ENCODE assay signal across 12 cellular contexts in the genomic region with DNA sequence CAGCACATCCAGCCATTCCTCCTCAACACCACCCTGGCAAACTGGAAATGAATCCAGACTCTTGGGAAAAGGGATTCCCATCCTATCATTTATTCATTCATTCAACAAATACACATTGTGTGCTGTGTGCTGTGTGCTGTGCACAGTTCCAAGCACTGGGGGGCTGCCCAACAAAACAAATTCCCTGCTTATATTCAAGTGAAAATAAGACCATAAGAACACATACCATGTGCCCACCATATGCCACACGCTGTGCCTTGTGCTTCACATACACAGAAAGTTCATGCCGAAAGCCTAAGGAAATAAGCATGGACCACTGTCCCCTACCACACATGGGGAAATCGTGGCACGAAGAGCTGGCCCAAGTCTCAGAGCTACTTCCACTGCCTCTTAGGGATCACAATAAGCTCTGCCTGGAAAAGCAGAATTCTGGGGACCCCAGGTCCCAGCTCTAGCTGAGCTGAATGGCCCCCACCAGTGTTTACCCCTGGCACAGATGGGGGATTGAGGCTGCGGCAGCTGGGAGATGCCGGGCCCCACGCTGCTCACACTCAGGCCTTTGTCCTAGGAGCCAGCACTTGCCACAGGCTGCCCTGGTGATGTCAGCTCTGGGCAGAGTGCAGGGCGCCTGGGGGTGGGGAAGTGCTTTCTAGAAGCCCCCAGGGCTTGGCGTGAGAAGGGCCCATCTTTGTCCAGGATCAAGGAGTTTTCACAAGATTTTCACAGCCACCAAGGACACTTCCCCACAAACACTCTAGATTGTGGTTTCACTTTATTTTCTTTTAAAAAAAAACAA.
DNase-seq lines count a peak whose midpoint lies in the region; ATAC-seq and TF ChIP-seq lines count a peak whose summit lies in the region.
"Had no signal": no experiment of that assay in that cellular context is flagged by ENCODE, and none has a peak within 500 bp of the region (broad histone marks: within the 10 kb centered on the region; RNA-seq: fewer than 3 reads in every experiment).

No MANE protein-coding gene starts in this region.

- H3K4me3 Mint-ChIP-seq in CD14-positive monocyte (no peak overlapping the region), chondrocyte (ENCODE audit: unreplicated experiment) (no peak overlapping the region)
- H3K4me3 Mint-ChIP-seq in natural killer cell treated with Interleukin-12 subunit alpha and Interleukin-12 subunit beta and Interleukin-15 and Interleukin-18, amount 100 ng/mL, for 72 hours, result peak overlapping the region; percentile 59
- H3K4me3 Mint-ChIP-seq: activated naive CD4-positive, alpha-beta T cell treated with anti-CD3 and anti-CD28 coated beads for 36 hours had no signal

- ATAC-seq in natural killer cell treated with Interleukin-12 subunit alpha and Interleukin-12 subunit beta and Interleukin-15 and Interleukin-18, amount 100 ng/mL, for 72 hours, result peak in 1 of 2 donors; percentile 59
- no peak for ATAC-seq in GM21423 (IDR thresholded peaks at IDR 0.05; ENCODE audit: unreplicated experiment)

- no peak for DNase-seq in CD14-positive monocyte (ENCODE audit: low spot score)
- DNase-seq in NCI-H524 (lab: John Stamatoyannopoulos, UW), result peak; percentile 86 to 88
- peak; percentile 39 for DNase-seq in chondrocyte (ENCODE audit: low spot score)
- DNase-seq in natural killer cell treated with Interleukin-12 subunit alpha and Interleukin-12 subunit beta and Interleukin-15 and Interleukin-18, amount 100 ng/mL, for 72 hours (ENCODE audit: low spot score), result peak; percentile 57
- DNase-seq in stimulated activated CD4-positive, alpha-beta T cell treated with anti-CD3 and anti-CD28 coated beads, Interleukin-4, amount 100 ng/mL, for 24 hours, result no peak
- DNase-seq in effector CD4-positive, alpha-beta T cell, result no peak
- DNase-seq in NCI-H526 (lab: John Stamatoyannopoulos, UW), result no peak
- DNase-seq: activated naive CD4-positive, alpha-beta T cell treated with anti-CD3 and anti-CD28 coated beads for 36 hours; NCI-H1105 treated with DMSO at 0.1 percent for 48 hours; PC-9; uterus had no signal

- intact Hi-C loops in CD14-positive monocyte (cut with micrococcal nuclease), result loop anchor here in 1 of 2 donors (10.0 kb wide), 1 partner anchor 97 kb away; the partner anchor contains the start of gene PREX1

- peaks cover 0 to 3% (median 0%) of the 10 kb centered on the region in 7 donors for H3K9me3 Mint-ChIP-seq in CD14-positive monocyte
- no peaks in the 10 kb centered on the region for H3K9me3 Mint-ChIP-seq in chondrocyte (ENCODE audit: low read depth)
- no peaks in the 10 kb centered on the region for H3K9me3 Mint-ChIP-seq in natural killer cell treated with Interleukin-12 subunit alpha and Interleukin-12 subunit beta and Interleukin-15 and Interleukin-18, amount 100 ng/mL, for 72 hours
- H3K9me3 Mint-ChIP-seq: activated naive CD4-positive, alpha-beta T cell treated with anti-CD3 and anti-CD28 coated beads for 36 hours had no signal

- H3K27ac Mint-ChIP-seq in CD14-positive monocyte (peak overlapping the region in 5 of 7 donors; percentile 18 to 72 (median 45)), chondrocyte (ENCODE audit: unreplicated experiment) (no peak overlapping the region)
- H3K27ac Mint-ChIP-seq in natural killer cell treated with Interleukin-12 subunit alpha and Interleukin-12 subunit beta and Interleukin-15 and Interleukin-18, amount 100 ng/mL, for 72 hours, result peak overlapping the region; percentile 77 to 100
- H3K27ac Mint-ChIP-seq: activated naive CD4-positive, alpha-beta T cell treated with anti-CD3 and anti-CD28 coated beads for 36 hours had no signal

- H3K4me1 Mint-ChIP-seq in CD14-positive monocyte (peaks cover 69% of the 10 kb centered on the region), chondrocyte (ENCODE audit: low read depth) (peaks cover 19% of the 10 kb centered on the region)
- H3K4me1 Mint-ChIP-seq in natural killer cell treated with Interleukin-12 subunit alpha and Interleukin-12 subunit beta and Interleukin-15 and Interleukin-18, amount 100 ng/mL, for 72 hours (ENCODE audit: low read depth in 2 of 2), result peaks cover 64 to 71% of the 10 kb centered on the region in 2 donors

- TF ChIP-seq CTCF in CD14-positive monocyte (IDR thresholded peaks at IDR 0.05) (no peak), chondrocyte (IDR thresholded peaks at IDR 0.05) (no peak)

- peaks cover 0 to 2% (median 0%) of the 10 kb centered on the region in 3 donors for H3K27me3 Mint-ChIP-seq in CD14-positive monocyte (ENCODE audit: low read depth in 3 of 3)
- no peaks in the 10 kb centered on the region for H3K27me3 Mint-ChIP-seq in chondrocyte (ENCODE audit: low read depth)
- H3K27me3 Mint-ChIP-seq in natural killer cell treated with Interleukin-12 subunit alpha and Interleukin-12 subunit beta and Interleukin-15 and Interleukin-18, amount 100 ng/mL, for 72 hours, result no peaks in the 10 kb centered on the region

- peaks cover 84 to 90% of the 10 kb centered on the region in 2 donors for H3K36me3 Mint-ChIP-seq in CD14-positive monocyte
- no peaks in the 10 kb centered on the region for H3K36me3 Mint-ChIP-seq in chondrocyte (ENCODE audit: low read depth)
- H3K36me3 Mint-ChIP-seq in natural killer cell treated with Interleukin-12 subunit alpha and Interleukin-12 subunit beta and Interleukin-15 and Interleukin-18, amount 100 ng/mL, for 72 hours, result peaks cover 31% of the 10 kb centered on the region

Comparison
In these comparisons a context has a peak if more than half of its experiments do, and no peak if none do; other contexts are left out.
1. DNase-seq: peak in NCI-H524 (2 of 2), chondrocyte (single experiment) and natural killer cell treated with Interleukin-12 subunit alpha and Interleukin-12 subunit beta and Interleukin-15 and Interleukin-18, amount 100 ng/mL, for 72 hours (single experiment); none in CD14-positive monocyte (single experiment), stimulated activated CD4-positive, alpha-beta T cell treated with anti-CD3 and anti-CD28 coated beads, Interleukin-4, amount 100 ng/mL, for 24 hours (single experiment), effector CD4-positive, alpha-beta T cell (single experiment) and NCI-H526 (0 of 2).